ENCODE assay signal across 1 cellular context in genomic region chr21:28385845-28386244, GRCh38.
TF ChIP-seq lines count a peak whose summit lies in the region.

No MANE protein-coding gene starts in this region.

TF ChIP-seq in HepG2, 621 proteins besides CTCF, POLR2A, EP300 and RAD21 (continued from another document):
- no peak for TF ChIP-seq HNF1A (IDR thresholded peaks at IDR 0.05; ENCODE audit: low read depth)
- TF ChIP-seq HNF1A (CRISPR knock-in tag; IDR thresholded peaks at IDR 0.05; ENCODE audit: borderline replicate concordance): no peak
- TF ChIP-seq EHMT2 (IDR thresholded peaks at IDR 0.05; ENCODE audit: borderline replicate concordance, low read depth, low read length): no peak
- no peak for TF ChIP-seq ZNF598 (CRISPR knock-in tag; IDR thresholded peaks at IDR 0.05; ENCODE audit: borderline replicate concordance)
- no peak for TF ChIP-seq ZBTB43 (CRISPR knock-in tag; conservative IDR thresholded peaks at IDR 0.05)
- no peak for TF ChIP-seq ARID5B (CRISPR knock-in tag; IDR thresholded peaks at IDR 0.05)
- no peak for TF ChIP-seq SOX13 (IDR thresholded peaks at IDR 0.05)
- no peak for TF ChIP-seq SOX13 (CRISPR knock-in tag; conservative IDR thresholded peaks at IDR 0.05 in 1 of 2, IDR thresholded peaks at IDR 0.05 in 1 of 2)
- no peak for TF ChIP-seq CBFB (CRISPR knock-in tag; IDR thresholded peaks at IDR 0.05)
- TF ChIP-seq MED13 (CRISPR knock-in tag; IDR thresholded peaks at IDR 0.05): no peak
- no peak for TF ChIP-seq CSRNP1 (CRISPR knock-in tag; IDR thresholded peaks at IDR 0.05)
- no peak for TF ChIP-seq TERF1 (CRISPR knock-in tag; IDR thresholded peaks at IDR 0.05)
- TF ChIP-seq ZNF274 (CRISPR knock-in tag; IDR thresholded peaks at IDR 0.05): no peak
- no peak for TF ChIP-seq ZNF891 (CRISPR knock-in tag; IDR thresholded peaks at IDR 0.05)
- TF ChIP-seq ATF6 (CRISPR knock-in tag; conservative IDR thresholded peaks at IDR 0.05): no peak
- TF ChIP-seq ZNF800 (CRISPR knock-in tag; IDR thresholded peaks at IDR 0.05): no peak
